In the genomic region with DNA sequence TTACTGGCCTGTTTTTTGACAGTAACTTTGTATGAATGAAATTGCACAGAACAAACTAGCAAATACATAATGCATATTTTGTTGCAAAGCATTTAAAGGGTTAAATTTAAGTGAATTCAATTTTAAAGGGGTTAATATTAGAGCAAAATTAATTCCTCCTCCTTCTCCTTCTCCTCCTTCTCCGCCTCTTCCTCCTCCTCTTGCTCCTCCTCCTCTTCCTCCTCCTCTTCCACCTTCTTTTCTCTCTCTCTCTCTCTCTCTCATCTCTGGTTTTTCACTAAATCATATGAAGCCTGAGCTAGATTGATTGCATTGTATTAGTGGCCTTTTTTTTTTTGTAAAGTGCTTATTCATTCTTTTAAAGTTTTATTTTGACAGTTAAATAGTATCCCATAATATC, we compare ENCODE assay signal across 2 cellular contexts.
TF ChIP-seq lines count a peak whose summit lies in the region.

No MANE protein-coding gene starts in this region.

TF ChIP-seq in HEK293, 187 proteins besides CTCF, POLR2A, EP300 and RAD21:
- no peak for TF ChIP-seq PRDM2 (tag by site-specific recombination; IDR thresholded peaks at IDR 0.05; ENCODE audit: borderline replicate concordance)
- TF ChIP-seq SP3 (tag by site-specific recombination; IDR thresholded peaks at IDR 0.05), result 0 out of 2 replicates have a peak, but pooled peaks have one; percentile 28
- 0 out of 2 replicates have a peak, but pooled peaks have one; percentile 22 for TF ChIP-seq ZNF366 (tag by site-specific recombination; conservative IDR thresholded peaks at IDR 0.05)
- TF ChIP-seq, protein P1, sequence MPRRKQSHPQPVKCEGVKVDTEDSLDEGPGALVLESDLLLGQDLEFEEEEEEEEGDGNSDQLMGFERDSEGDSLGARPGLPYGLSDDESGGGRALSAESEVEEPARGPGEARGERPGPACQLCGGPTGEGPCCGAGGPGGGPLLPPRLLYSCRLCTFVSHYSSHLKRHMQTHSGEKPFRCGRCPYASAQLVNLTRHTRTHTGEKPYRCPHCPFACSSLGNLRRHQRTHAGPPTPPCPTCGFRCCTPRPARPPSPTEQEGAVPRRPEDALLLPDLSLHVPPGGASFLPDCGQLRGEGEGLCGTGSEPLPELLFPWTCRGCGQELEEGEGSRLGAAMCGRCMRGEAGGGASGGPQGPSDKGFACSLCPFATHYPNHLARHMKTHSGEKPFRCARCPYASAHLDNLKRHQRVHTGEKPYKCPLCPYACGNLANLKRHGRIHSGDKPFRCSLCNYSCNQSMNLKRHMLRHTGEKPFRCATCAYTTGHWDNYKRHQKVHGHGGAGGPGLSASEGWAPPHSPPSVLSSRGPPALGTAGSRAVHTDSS (tag by site-specific recombination; IDR thresholded peaks at IDR 0.05), result peak; percentile 76; the same call in 1 of the 2 replicates
- TF ChIP-seq SALL2 (tag by site-specific recombination; IDR thresholded peaks at IDR 0.05; ENCODE audit: borderline replicate concordance), result no peak
- TF ChIP-seq ZNF658 (tag by site-specific recombination; IDR thresholded peaks at IDR 0.05), result no peak
- peak; percentile 82 for TF ChIP-seq EGR2 (tag by site-specific recombination; IDR thresholded peaks at IDR 0.05; ENCODE audit: low read depth)
- TF ChIP-seq ZFHX2 (tag by site-specific recombination; conservative IDR thresholded peaks at IDR 0.05), result peak; percentile 66
- no peak for TF ChIP-seq ZNF488 (tag by site-specific recombination; IDR thresholded peaks at IDR 0.05)

TF ChIP-seq in K562, 482 proteins besides CTCF, POLR2A, EP300 and RAD21 (continued from another document):
- TF ChIP-seq, protein P2, sequence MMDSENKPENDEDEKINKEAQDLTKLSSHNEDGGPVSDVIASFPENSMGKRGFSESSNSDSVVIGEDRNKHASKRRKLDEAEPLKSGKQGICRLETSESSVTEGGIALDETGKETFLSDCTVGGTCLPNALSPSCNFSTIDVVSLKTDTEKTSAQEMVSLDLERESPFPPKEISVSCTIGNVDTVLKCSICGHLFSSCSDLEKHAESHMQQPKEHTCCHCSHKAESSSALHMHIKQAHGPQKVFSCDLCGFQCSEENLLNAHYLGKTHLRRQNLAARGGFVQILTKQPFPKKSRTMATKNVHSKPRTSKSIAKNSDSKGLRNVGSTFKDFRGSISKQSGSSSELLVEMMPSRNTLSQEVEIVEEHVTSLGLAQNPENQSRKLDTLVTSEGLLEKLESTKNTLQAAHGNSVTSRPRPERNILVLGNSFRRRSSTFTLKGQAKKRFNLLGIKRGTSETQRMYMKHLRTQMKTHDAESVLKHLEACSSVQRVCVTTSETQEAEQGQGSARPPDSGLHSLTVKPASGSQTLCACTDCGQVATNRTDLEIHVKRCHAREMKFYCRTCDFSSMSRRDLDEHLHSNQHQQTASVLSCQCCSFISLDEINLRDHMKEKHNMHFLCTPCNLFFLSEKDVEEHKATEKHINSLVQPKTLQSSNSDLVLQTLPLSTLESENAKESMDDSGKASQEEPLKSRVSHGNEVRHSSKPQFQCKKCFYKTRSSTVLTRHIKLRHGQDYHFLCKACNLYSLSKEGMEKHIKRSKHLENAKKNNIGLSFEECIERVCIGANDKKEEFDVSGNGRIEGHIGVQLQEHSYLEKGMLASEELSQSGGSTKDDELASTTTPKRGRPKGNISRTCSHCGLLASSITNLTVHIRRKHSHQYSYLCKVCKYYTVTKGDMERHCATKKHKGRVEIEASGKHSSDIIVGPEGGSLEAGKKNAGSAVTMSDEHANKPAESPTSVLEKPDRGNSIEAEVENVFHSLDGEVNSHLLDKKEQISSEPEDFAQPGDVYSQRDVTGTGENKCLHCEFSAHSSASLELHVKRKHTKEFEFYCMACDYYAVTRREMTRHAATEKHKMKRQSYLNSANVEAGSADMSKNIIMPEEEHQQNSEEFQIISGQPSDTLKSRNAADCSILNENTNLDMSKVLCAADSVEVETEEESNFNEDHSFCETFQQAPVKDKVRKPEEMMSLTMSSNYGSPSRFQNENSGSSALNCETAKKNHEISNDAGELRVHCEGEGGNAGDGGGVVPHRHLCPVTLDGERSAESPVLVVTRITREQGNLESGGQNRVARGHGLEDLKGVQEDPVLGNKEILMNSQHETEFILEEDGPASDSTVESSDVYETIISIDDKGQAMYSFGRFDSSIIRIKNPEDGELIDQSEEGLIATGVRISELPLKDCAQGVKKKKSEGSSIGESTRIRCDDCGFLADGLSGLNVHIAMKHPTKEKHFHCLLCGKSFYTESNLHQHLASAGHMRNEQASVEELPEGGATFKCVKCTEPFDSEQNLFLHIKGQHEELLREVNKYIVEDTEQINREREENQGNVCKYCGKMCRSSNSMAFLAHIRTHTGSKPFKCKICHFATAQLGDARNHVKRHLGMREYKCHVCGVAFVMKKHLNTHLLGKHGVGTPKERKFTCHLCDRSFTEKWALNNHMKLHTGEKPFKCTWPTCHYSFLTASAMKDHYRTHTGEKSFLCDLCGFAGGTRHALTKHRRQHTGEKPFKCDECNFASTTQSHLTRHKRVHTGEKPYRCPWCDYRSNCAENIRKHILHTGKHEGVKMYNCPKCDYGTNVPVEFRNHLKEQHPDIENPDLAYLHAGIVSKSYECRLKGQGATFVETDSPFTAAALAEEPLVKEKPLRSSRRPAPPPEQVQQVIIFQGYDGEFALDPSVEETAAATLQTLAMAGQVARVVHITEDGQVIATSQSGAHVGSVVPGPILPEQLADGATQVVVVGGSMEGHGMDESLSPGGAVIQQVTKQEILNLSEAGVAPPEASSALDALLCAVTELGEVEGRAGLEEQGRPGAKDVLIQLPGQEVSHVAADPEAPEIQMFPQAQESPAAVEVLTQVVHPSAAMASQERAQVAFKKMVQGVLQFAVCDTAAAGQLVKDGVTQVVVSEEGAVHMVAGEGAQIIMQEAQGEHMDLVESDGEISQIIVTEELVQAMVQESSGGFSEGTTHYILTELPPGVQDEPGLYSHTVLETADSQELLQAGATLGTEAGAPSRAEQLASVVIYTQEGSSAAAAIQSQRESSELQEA (IDR thresholded peaks at IDR 0.05; ENCODE audit: low read depth), result 0 out of 2 replicates have a peak, but pooled peaks have one; percentile 18
- no peak for TF ChIP-seq RFX1 (IDR thresholded peaks at IDR 0.05)
- no peak for TF ChIP-seq CREM (IDR thresholded peaks at IDR 0.05; ENCODE audit: low read depth)
- TF ChIP-seq ELK3 (CRISPR knock-in tag; IDR thresholded peaks at IDR 0.05), result no peak
- no peak for TF ChIP-seq NR3C1 (CRISPR knock-in tag; IDR thresholded peaks at IDR 0.05)
- TF ChIP-seq ATF3 (IDR thresholded peaks at IDR 0.05), result no peak
- TF ChIP-seq ATF3 (CRISPR knock-in tag; conservative IDR thresholded peaks at IDR 0.05), result no peak
- TF ChIP-seq, protein P3, sequence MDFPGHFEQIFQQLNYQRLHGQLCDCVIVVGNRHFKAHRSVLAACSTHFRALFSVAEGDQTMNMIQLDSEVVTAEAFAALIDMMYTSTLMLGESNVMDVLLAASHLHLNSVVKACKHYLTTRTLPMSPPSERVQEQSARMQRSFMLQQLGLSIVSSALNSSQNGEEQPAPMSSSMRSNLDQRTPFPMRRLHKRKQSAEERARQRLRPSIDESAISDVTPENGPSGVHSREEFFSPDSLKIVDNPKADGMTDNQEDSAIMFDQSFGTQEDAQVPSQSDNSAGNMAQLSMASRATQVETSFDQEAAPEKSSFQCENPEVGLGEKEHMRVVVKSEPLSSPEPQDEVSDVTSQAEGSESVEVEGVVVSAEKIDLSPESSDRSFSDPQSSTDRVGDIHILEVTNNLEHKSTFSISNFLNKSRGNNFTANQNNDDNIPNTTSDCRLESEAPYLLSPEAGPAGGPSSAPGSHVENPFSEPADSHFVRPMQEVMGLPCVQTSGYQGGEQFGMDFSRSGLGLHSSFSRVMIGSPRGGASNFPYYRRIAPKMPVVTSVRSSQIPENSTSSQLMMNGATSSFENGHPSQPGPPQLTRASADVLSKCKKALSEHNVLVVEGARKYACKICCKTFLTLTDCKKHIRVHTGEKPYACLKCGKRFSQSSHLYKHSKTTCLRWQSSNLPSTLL (IDR thresholded peaks at IDR 0.05), result no peak
- no peak for TF ChIP-seq ZNF668 (CRISPR knock-in tag; IDR thresholded peaks at IDR 0.05)
- no peak for TF ChIP-seq PRMT5 (CRISPR knock-in tag; IDR thresholded peaks at IDR 0.05)
- TF ChIP-seq ZNF586 (CRISPR knock-in tag; conservative IDR thresholded peaks at IDR 0.05), result no peak
- TF ChIP-seq ZNF717 (CRISPR knock-in tag; IDR thresholded peaks at IDR 0.05), result no peak
- 0 out of 2 replicates have a peak, but pooled peaks have one; percentile 25 for TF ChIP-seq ARID2 (IDR thresholded peaks at IDR 0.05)
- no peak for TF ChIP-seq XRCC4 (IDR thresholded peaks at IDR 0.05; ENCODE audit: extremely low read depth, insufficient read depth, insufficient read length)
- TF ChIP-seq NBN (IDR thresholded peaks at IDR 0.05; ENCODE audit: low read depth), result peak; percentile 25; the same call in 1 of the 2 replicates
- TF ChIP-seq NR4A1 (CRISPR knock-in tag; IDR thresholded peaks at IDR 0.05), result no peak
- TF ChIP-seq NR4A1 (tag; IDR thresholded peaks at IDR 0.05), result no peak
